ENCODE assay signal across 34 cellular contexts in the genomic region with DNA sequence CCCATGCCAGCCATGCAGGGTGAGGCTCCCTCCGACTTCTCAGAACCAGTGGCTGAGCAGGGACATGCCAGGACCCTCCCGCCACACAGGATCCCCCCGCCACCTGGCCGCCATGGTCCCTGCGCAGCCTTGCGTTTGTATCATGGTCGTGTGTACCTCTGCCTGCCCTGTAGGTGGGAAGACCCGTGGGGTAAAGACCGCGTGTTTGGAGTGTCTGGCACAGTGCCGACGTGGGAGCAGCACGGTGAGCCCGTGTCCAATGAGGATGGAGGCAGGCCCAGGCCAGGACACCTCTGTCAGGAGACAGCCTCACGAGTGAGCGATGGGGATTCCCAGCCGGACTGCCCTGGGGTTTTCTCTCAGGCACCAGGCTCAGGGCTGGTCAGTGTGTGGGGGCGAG. TPM values are rescaled to one million over a fixed set of nuclear protein-coding genes. Genes with fewer than 3 reads are reported as not detected.
"Had no signal": no experiment of that assay in that cellular context is flagged by ENCODE, and none has a peak within 500 bp of the region (broad histone marks: within the 10 kb centered on the region; RNA-seq: fewer than 3 reads in every experiment).

No MANE protein-coding gene starts in this region.

- H3K9ac ChIP-seq: parathyroid adenoma had no signal

- H3K4me1 ChIP-seq: left lung, lower lobe of right lung, parathyroid adenoma, right atrium auricular region, right lobe of liver, testis, upper lobe of left lung, vagina had no signal

- H3K9me3 ChIP-seq: left lung, lower lobe of right lung, neutrophil, right atrium auricular region, right lobe of liver, stomach, testis, thyroid gland, transverse colon, upper lobe of left lung, vagina had no signal

- H3K4me3 Mint-ChIP-seq: immature natural killer cell; mesothelial cell of epicardium; natural killer cell treated with Interleukin-12 subunit alpha and Interleukin-12 subunit beta and Interleukin-15 and Interleukin-18, amount 100 ng/mL, for 72 hours; stimulated activated naive B cell treated with anti-CD40 and anti-IgM and Interleukin-4, amounts not matched to agents 10 μg/mL and 1 μg/mL and 100 μg/mL, for 72 hours had no signal

- H3K79me2 ChIP-seq: parathyroid adenoma had no signal

- DNase-seq: hypothalamus; immature natural killer cell; kidney; left colon; left lung; lower lobe of right lung; mesendoderm; naive B cell; occipital lobe; right lobe of liver; stimulated activated CD4-positive, alpha-beta T cell treated with anti-CD3 and anti-CD28 coated beads, Interleukin-1b, Interleukin-23, amount 100 ng/mL, for 48 hours; stimulated activated CD4-positive, alpha-beta T cell treated with anti-CD3 and anti-CD28 coated beads, Interleukin-2, amount 100 ng/mL, for 48 hours; stimulated activated naive B cell treated with anti-CD40 and anti-IgM and Interleukin-4, amounts not matched to agents 10 μg/mL and 1 μg/mL and 100 μg/mL, for 72 hours; stimulated activated naive CD8-positive, alpha-beta T cell treated with anti-CD3 and anti-CD28 coated beads, Interleukin-15, Interleukin-2, amounts not matched to agents 100 U/mL and 50 U/mL, for 24 hours; stomach; thyroid gland; transverse colon had no signal

- H3K27me3 ChIP-seq: left lung, neutrophil, right atrium auricular region, right lobe of liver, stomach, testis, thyroid gland, transverse colon, upper lobe of left lung, vagina had no signal

- H3K27me3 Mint-ChIP-seq: naive B cell; natural killer cell treated with Interleukin-12 subunit alpha and Interleukin-12 subunit beta and Interleukin-15 and Interleukin-18, amount 100 ng/mL, for 72 hours; stimulated activated naive B cell treated with anti-CD40 and anti-IgM and Interleukin-4, amounts not matched to agents 10 μg/mL and 1 μg/mL and 100 μg/mL, for 72 hours had no signal

- H3K4me3 ChIP-seq: left lung, lower lobe of right lung, right atrium auricular region, right lobe of liver, smooth muscle cell, stomach, testis, thyroid gland, transverse colon, upper lobe of left lung, vagina had no signal

- H3K27ac Mint-ChIP-seq: immature natural killer cell; mesothelial cell of epicardium; natural killer cell treated with Interleukin-12 subunit alpha and Interleukin-12 subunit beta and Interleukin-15 and Interleukin-18, amount 100 ng/mL, for 72 hours; stimulated activated naive B cell treated with anti-CD40 and anti-IgM and Interleukin-4, amounts not matched to agents 10 μg/mL and 1 μg/mL and 100 μg/mL, for 72 hours had no signal

- H2AFZ ChIP-seq: parathyroid adenoma had no signal

- H3K36me3 ChIP-seq: transverse colon had no signal

- ATAC-seq: left colon; left lung; lower lobe of right lung; natural killer cell treated with Interleukin-12 subunit alpha and Interleukin-12 subunit beta and Interleukin-15 and Interleukin-18, amount 100 ng/mL, for 72 hours; right lobe of liver; stimulated activated naive B cell treated with anti-CD40 and anti-IgM and Interleukin-4, amounts not matched to agents 10 μg/mL and 1 μg/mL and 100 μg/mL, for 72 hours; stimulated activated naive CD8-positive, alpha-beta T cell treated with anti-CD3 and anti-CD28 coated beads, Interleukin-15, Interleukin-2, amounts not matched to agents 100 U/mL and 50 U/mL, for 24 hours had no signal

- H3K27ac ChIP-seq: left lung, lower lobe of right lung, neutrophil, parathyroid adenoma, right atrium auricular region, right lobe of liver, stomach, testis, thyroid gland, transverse colon, upper lobe of left lung, vagina had no signal

- H3K9me3 Mint-ChIP-seq: immature natural killer cell had no signal

- H3K4me1 Mint-ChIP-seq: immature natural killer cell; mesothelial cell of epicardium; stimulated activated naive B cell treated with anti-CD40 and anti-IgM and Interleukin-4, amounts not matched to agents 10 μg/mL and 1 μg/mL and 100 μg/mL, for 72 hours had no signal

- H3K4me2 ChIP-seq: smooth muscle cell had no signal

RNA-seq across cellular contexts. Expression of a gene that starts 31.9 kb away (rescaled TPM):
- total RNA-seq: left colon; left lung; liver; lower lobe of right lung; mesothelial cell of epicardium; mononuclear cell; natural killer cell treated with Interleukin-12 subunit alpha and Interleukin-12 subunit beta and Interleukin-15 and Interleukin-18, amount 100 ng/mL, for 72 hours; occipital lobe; osteocyte; posterior vena cava; pulmonary artery endothelial cell; right atrium auricular region; right lobe of liver; skeletal muscle tissue; smooth muscle cell; thyroid gland; transverse colon; upper lobe of left lung; urinary bladder had no signal
- polyA plus RNA-seq: immature natural killer cell, neural cell had no signal
